4 cellular contexts compared by ENCODE assay signal in the genomic region with DNA sequence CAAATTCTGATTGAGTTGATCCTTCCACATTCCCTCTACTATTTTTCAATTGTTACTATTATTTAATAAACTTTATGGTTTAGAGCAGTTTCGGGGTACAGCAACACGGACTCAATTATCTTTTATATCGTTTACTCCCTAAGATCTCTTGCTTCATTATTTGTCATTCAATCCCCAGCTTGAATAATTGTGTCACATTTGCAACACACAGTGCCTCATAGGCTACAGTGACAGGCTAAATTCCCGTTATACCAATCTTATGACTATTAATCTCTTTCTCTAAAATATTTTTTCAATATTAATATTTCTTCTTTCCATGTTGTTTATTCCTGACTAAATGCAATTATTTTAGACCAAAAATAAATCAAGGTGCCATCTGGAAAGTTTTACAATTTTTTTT. TPM values are rescaled to one million over a fixed set of nuclear protein-coding genes. Genes with fewer than 3 reads are reported as not detected.
"Had no signal": no experiment of that assay in that cellular context is flagged by ENCODE, and none has a peak within 500 bp of the region (broad histone marks: within the 10 kb centered on the region; RNA-seq: fewer than 3 reads in every experiment).

No MANE protein-coding gene starts in this region.

- ATAC-seq: GM12878 had no signal

- DNase-seq: GDM1, GF-D8 had no signal

- H3K4me3 ChIP-seq: GM12878 had no signal

RNA-seq across cellular contexts. Expression of a gene that starts 4.0 kb away (rescaled TPM):
- total RNA-seq: G401, GM12878 had no signal
